15 cellular contexts compared by ENCODE assay signal in the genomic region with DNA sequence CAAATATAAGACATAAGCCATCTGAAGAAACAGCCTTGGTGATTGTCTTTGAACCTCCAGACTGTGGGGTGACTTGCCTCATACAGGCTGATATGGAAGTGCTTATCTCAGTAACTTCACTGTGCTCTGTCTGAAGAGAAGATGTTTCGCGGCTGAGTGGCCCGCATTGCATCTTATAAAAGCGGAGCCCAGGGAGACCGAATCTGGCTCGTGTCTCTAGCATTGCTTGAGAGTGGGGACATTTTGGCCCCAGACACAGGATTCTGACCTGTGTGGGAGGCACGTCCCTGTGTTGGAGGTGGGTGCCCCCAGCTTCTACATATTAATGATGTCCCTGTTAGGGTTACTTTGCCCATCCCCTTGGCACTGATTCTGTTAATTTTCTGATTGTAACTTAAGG.
"Had no signal": no experiment of that assay in that cellular context is flagged by ENCODE, and none has a peak within 500 bp of the region (broad histone marks: within the 10 kb centered on the region; RNA-seq: fewer than 3 reads in every experiment).

No MANE protein-coding gene starts in this region.

- H3K36me3 Mint-ChIP-seq: activated naive CD4-positive, alpha-beta T cell treated with anti-CD3 and anti-CD28 coated beads, Interleukin-2, amount 50 U/mL, for 24 hours; stimulated activated memory B cell treated with anti-CD40 and anti-IgM and Interleukin-4, amounts not matched to agents 10 μg/mL and 1 μg/mL and 100 μg/mL, for 72 hours had no signal

- H3K4me1 Mint-ChIP-seq: activated naive CD4-positive, alpha-beta T cell treated with anti-CD3 and anti-CD28 coated beads, Interleukin-2, amount 50 U/mL, for 24 hours; stimulated activated memory B cell treated with anti-CD40 and anti-IgM and Interleukin-4, amounts not matched to agents 10 μg/mL and 1 μg/mL and 100 μg/mL, for 72 hours had no signal

- H3K27ac Mint-ChIP-seq: activated naive CD4-positive, alpha-beta T cell treated with anti-CD3 and anti-CD28 coated beads, Interleukin-2, amount 50 U/mL, for 24 hours; activated T-cell treated with anti-CD3 and anti-CD28 coated beads, Interleukin-2, amount 50 U/mL, for 24 hours; activated T-helper 2 cell treated with anti-CD3 and anti-CD28 coated beads, Interferon-gamma antibody, Interleukin-2, Interleukin-4, amounts not matched to agents 10 μg/mL and 5 μg/mL and 100 μg/mL, durations not matched to agents 14 hours and 24 hours and 36 hours; stimulated activated memory B cell treated with anti-CD40 and anti-IgM and Interleukin-4, amounts not matched to agents 10 μg/mL and 1 μg/mL and 100 μg/mL, for 72 hours; T-helper 1 cell treated with Interleukin-12 subunit alpha and Interleukin-12 subunit beta and Interleukin-4 antibody, amounts not matched to agents 30 μg/mL and 1 μg/mL, for 36 hours had no signal

- H3K27me3 ChIP-seq: SJSA1, tibial artery had no signal

- H3K4me1 ChIP-seq: prostate gland had no signal

- ATAC-seq: effector memory CD8-positive, alpha-beta T cell had no signal

- H3K36me3 ChIP-seq: prostate gland, SJSA1, tibial artery, WERI-Rb-1 had no signal

- H3K27ac ChIP-seq: prostate gland, SJSA1, tibial artery, WERI-Rb-1 had no signal

- H3K9me3 ChIP-seq: prostate gland, tibial artery had no signal

- H3K9me3 Mint-ChIP-seq: activated naive CD4-positive, alpha-beta T cell treated with anti-CD3 and anti-CD28 coated beads, Interleukin-2, amount 50 U/mL, for 24 hours; effector memory CD8-positive, alpha-beta T cell had no signal

- H3K4me3 ChIP-seq: prostate gland, SJSA1, tibial artery had no signal

- H3K4me3 Mint-ChIP-seq: activated naive CD4-positive, alpha-beta T cell treated with anti-CD3 and anti-CD28 coated beads, Interleukin-2, amount 50 U/mL, for 24 hours; activated T-cell treated with anti-CD3 and anti-CD28 coated beads, Interleukin-2, amount 50 U/mL, for 24 hours; effector memory CD8-positive, alpha-beta T cell; stimulated activated memory B cell treated with anti-CD40 and anti-IgM and Interleukin-4, amounts not matched to agents 10 μg/mL and 1 μg/mL and 100 μg/mL, for 72 hours; T-helper 1 cell treated with Interleukin-12 subunit alpha and Interleukin-12 subunit beta and Interleukin-4 antibody, amounts not matched to agents 30 μg/mL and 1 μg/mL, for 36 hours had no signal

- DNase-seq: activated CD4-positive, alpha-beta T cell treated with anti-CD3 and anti-CD28 coated beads for 1 hour; activated CD4-positive, alpha-beta T cell treated with anti-CD3 and anti-CD28 coated beads, Interleukin-2, amount 50 U/mL, for 48 hours; activated T-cell treated with anti-CD3 and anti-CD28 coated beads, Interleukin-2, amount 50 U/mL, for 24 hours; effector memory CD8-positive, alpha-beta T cell; hippocampal formation; right cardiac atrium; stimulated activated CD4-positive, alpha-beta T cell treated with anti-CD3 and anti-CD28 coated beads, Interleukin-4, amount 100 ng/mL, for 24 hours; WERI-Rb-1 had no signal
